8 cellular contexts compared by ENCODE assay signal in the genomic region with DNA sequence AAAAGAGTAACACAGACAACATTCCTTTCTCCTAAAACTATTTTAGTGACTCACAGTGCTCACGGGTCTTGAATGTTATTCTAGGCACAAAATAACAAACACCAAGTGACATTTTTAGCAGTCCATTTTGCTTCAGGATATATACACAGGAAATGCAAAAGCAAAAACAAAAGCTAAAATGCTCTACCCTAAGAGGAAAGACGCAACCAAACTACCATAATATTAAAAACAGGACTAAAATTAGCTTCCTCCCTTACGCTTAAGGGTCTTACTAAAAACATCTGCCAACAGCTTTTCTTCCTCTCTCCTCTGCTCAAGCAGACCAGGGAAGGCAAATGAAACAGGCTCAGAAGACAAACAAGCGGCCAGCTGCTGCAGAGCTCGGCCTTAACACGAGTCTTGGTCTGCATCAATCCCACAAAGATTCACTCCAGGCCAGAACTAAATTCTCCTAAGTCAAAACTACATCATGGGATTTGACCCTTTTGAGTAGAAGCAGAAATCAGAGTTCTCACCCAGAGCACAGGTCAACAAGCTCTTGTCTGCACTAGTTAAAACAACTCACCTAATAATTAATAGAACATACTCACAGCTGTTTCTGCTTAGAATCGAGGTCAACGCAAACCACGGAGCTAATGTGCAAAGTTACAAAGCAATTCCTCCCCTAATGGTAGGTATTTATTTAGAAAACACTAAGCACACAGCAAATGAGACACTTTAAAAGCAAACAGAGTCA.
DNase-seq lines count a peak whose midpoint lies in the region; ATAC-seq and TF ChIP-seq lines count a peak whose summit lies in the region.

No MANE protein-coding gene starts in this region.

- H3K4me3 Mint-ChIP-seq in Caco-2 (ENCODE audit: unreplicated experiment) (no peak overlapping the region), neural progenitor cell (no peak overlapping the region)

- H3K27ac Mint-ChIP-seq in Caco-2 (ENCODE audit: unreplicated experiment) (peak overlapping the region; percentile 56), neural progenitor cell (peak overlapping the region; percentile 51)

- peak overlapping the region; percentile 71 for H3K27ac ChIP-seq in SJCRH30
- H3K27ac ChIP-seq in epithelial cell of prostate = peak overlapping the region; percentile 7
- peak overlapping the region; percentile 54 for H3K27ac ChIP-seq in neural progenitor cell
- no peak overlapping the region for H3K27ac ChIP-seq in WERI-Rb-1

- H3K4me3 ChIP-seq in Caco-2 (ENCODE audit: low read depth, low read length) (no peak overlapping the region), SJCRH30 (no peak overlapping the region), neural progenitor cell (no peak overlapping the region), WERI-Rb-1 (ENCODE audit: low read depth, low read length) (no peak overlapping the region)

- H3K36me3 Mint-ChIP-seq in Caco-2 (ENCODE audit: insufficient read depth, unreplicated experiment) (no peaks in the 10 kb centered on the region), neural progenitor cell (peaks cover 6% of the 10 kb centered on the region)

- peak overlapping the region; percentile 3 for H3K4me2 ChIP-seq in neural progenitor cell

- CTCF ChIA-PET in Caco-2 (lab: Charles Lee) = interaction anchor here (0.5 to 1.5 kb wide), 3 partner anchors 19 to 799 kb away, joined by 3 read pairs; no protein-coding TSS in a partner anchor

- H3K4me1 Mint-ChIP-seq in Caco-2 (ENCODE audit: low read depth, unreplicated experiment) (peaks cover 24% of the 10 kb centered on the region), neural progenitor cell (peaks cover 80% of the 10 kb centered on the region)

- H3K9me3 ChIP-seq in Caco-2 (no peaks in the 10 kb centered on the region), SJCRH30 (replicated peaks) (no peaks in the 10 kb centered on the region), neural progenitor cell (ENCODE audit: low read depth) (no peaks in the 10 kb centered on the region), WERI-Rb-1 (ENCODE audit: severe bottlenecking) (no peaks in the 10 kb centered on the region)

- H2AFZ ChIP-seq in neural progenitor cell (replicated peaks) = no peak overlapping the region

- peaks cover 16% of the 10 kb centered on the region for H4K20me1 ChIP-seq in neural progenitor cell (ENCODE audit: low read depth)

- H3K4me1 ChIP-seq in Caco-2 (peaks cover 21% of the 10 kb centered on the region), SJCRH30 (peaks cover 41% of the 10 kb centered on the region), neural progenitor cell (peaks cover 63% of the 10 kb centered on the region)

- peaks cover 5% of the 10 kb centered on the region for H3K79me2 ChIP-seq in neural progenitor cell (ENCODE audit: low read depth)

- H3K9me3 Mint-ChIP-seq in Caco-2 (ENCODE audit: unreplicated experiment) (no peaks in the 10 kb centered on the region), neural progenitor cell (peaks cover 12% of the 10 kb centered on the region)

- H3K27me3 Mint-ChIP-seq in Caco-2 (ENCODE audit: insufficient read depth, unreplicated experiment) (no peaks in the 10 kb centered on the region), neural progenitor cell (ENCODE audit: insufficient read depth, low read depth) (peaks cover 4% of the 10 kb centered on the region)

- peaks cover 32% of the 10 kb centered on the region for H3F3A ChIP-seq in neural progenitor cell (ENCODE audit: low read depth)

- H3K27me3 ChIP-seq in Caco-2 (replicated peaks; ENCODE audit: control insufficient read depth, insufficient read depth, low read length) = no peaks in the 10 kb centered on the region
- no peaks in the 10 kb centered on the region for H3K27me3 ChIP-seq in SJCRH30
- no peaks in the 10 kb centered on the region for H3K27me3 ChIP-seq in neural progenitor cell
- H3K27me3 ChIP-seq in WERI-Rb-1 (ENCODE audit: insufficient read depth, low read depth, severe bottlenecking) = no peaks in the 10 kb centered on the region

- ATAC-seq in HG03442 (IDR thresholded peaks at IDR 0.05; ENCODE audit: unreplicated experiment) = no peak

- POLR2A ChIA-PET in Caco-2 (lab: Charles Lee) = interaction anchor here (0.6 to 0.7 kb wide), 2 partner anchors 36 to 48 kb away, joined by 3 to 10 read pairs; no protein-coding TSS in a partner anchor

- no peak for DNase-seq in Caco-2
- peak; percentile 48 for DNase-seq in H4 (ENCODE audit: low spot score)
- DNase-seq in SJCRH30 = peak; percentile 56 to 81
- no peak for DNase-seq in epithelial cell of prostate (ENCODE audit: low read depth, low spot score)
- peak; percentile 39 for DNase-seq in neural progenitor cell (ENCODE audit: low spot score)
- DNase-seq in WERI-Rb-1 = no peak
- DNase-seq in superior temporal gyrus (ENCODE audit: extremely low spot score) = no peak

- BruUV-seq in Caco-2 (replicated peaks; lab: Mats Ljungman, UMichigan) = no TSS peak

- TF ChIP-seq CTCF in Caco-2 (IDR thresholded peaks at IDR 0.05; ENCODE audit: insufficient read depth in 1 of 2, low read depth in 1 of 2, low read length in 1 of 2, severe bottlenecking in 1 of 2, unreplicated experiment in 1 of 2) = no peak
- no peak for TF ChIP-seq CTCF in neural progenitor cell (IDR thresholded peaks at IDR 0.05)
- no peak for TF ChIP-seq CTCF in WERI-Rb-1 (IDR thresholded peaks at IDR 0.05; ENCODE audit: low read depth, low read length)

- H3K36me3 ChIP-seq in Caco-2 (ENCODE audit: control insufficient read depth, insufficient read depth, low read length) (no peaks in the 10 kb centered on the region), SJCRH30 (no peaks in the 10 kb centered on the region; the same call in 1 of the 2 replicates), neural progenitor cell (no peaks in the 10 kb centered on the region), WERI-Rb-1 (no peaks in the 10 kb centered on the region)

- no peak overlapping the region for H3K9ac ChIP-seq in neural progenitor cell

- intact Hi-C loops in Caco-2 (cut with micrococcal nuclease; ENCODE audit: unreplicated experiment) = no loop called here

Comparison
In these comparisons a context has a peak if more than half of its experiments do, and no peak if none do; other contexts are left out.
1. DNase-seq: peak in H4 (single experiment), SJCRH30 (2 of 2) and neural progenitor cell (single experiment); none in Caco-2 (0 of 2), epithelial cell of prostate (single experiment), WERI-Rb-1 (single experiment) and superior temporal gyrus (single experiment).